In the genomic region with DNA sequence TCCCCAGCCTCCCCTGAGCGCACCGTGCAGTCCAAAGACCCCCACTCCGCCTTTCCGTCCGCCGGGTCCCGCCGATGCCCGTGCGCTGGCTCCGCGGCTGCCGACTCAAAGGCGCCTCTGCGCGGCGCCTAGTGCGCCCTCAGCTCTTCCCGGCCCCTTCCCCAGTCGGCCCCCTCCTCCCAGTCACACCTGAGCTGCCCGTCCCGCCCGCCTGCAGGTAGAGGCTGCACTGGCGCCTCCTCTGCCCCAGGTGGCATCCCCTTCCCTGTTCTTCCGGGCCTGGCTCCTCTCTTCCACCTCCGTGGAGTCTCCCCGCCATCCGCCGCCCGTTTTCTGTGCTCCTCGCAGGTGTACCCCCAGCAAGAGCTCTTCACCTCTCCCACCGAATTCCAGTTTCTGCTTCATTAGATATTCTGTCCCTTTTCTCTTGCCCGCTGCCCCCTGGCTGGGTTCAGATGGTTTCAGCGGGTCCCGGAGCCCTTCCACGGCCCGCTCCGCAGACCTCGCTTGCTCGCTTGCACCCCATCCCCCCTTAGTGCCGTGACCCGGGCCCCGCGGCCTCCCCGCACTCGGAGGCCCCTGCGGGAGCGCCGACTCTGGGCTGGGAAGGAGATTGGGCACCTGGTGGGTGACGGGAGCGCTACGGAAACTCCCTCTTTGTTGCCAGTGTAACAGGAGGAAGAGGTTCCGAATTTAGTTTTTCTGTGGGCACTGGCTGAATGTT, we compare ENCODE assay signal across 8 cellular contexts. TPM values are rescaled to one million over a fixed set of nuclear protein-coding genes. Genes with fewer than 3 reads are reported as not detected.
DNase-seq lines count a peak whose midpoint lies in the region; ATAC-seq and TF ChIP-seq lines count a peak whose summit lies in the region.

No MANE protein-coding gene starts in this region.

- H3K4me1 ChIP-seq in right lobe of liver: peaks cover 0 to 27% (median 8%) of the 10 kb centered on the region in 4 donors

- no peaks in the 10 kb centered on the region for H3K9me3 Mint-ChIP-seq in activated CD4-positive, alpha-beta T cell treated with anti-CD3 and anti-CD28 coated beads, Interleukin-2, amount 10 ng/mL, durations not matched to agents 24 days and 14 days

- WGBS in right lobe of liver (ENCODE audit: insufficient coverage, low coverage, low lambda C conversion rate, missing lambda C conversion rate): 1% methylated on average over 34 of the region's 53 CpGs

- H3K36me3 ChIP-seq in right lobe of liver: no peaks in the 10 kb centered on the region

- DNase-seq in NCI-H2029 treated with DMSO at 0.1 percent for 48 hours (lab: John Stamatoyannopoulos, UW) (peak; percentile 56), dedifferentiated amniotic fluid mesenchymal stem cell (ENCODE audit: extremely low spot score) (peak; percentile 25), right lobe of liver (peak; percentile 66 to 76 (median 70)), foreskin melanocyte (no peak)
- peak; percentile 77 for DNase-seq in activated CD4-positive, alpha-beta T cell treated with anti-CD3 and anti-CD28 coated beads, Interleukin-2, amount 10 ng/mL, durations not matched to agents 24 days and 14 days
- peak; percentile 32 for DNase-seq in stimulated activated CD4-positive, alpha-beta T cell treated with anti-CD3 and anti-CD28 coated beads, Interleukin-4, amount 100 ng/mL, for 24 hours

- TF ChIP-seq CTCF in GM12875 (IDR thresholded peaks at IDR 0.05; ENCODE audit: borderline replicate concordance, insufficient read depth, low read depth, low read length) (peak; percentile 11; the same call in 1 of the 2 replicates), right lobe of liver (IDR thresholded peaks at IDR 0.05) (peak; percentile 17 to 28 (median 22))

- H3K4me3 ChIP-seq in GM12875 (ENCODE audit: low read depth, low read length) (peak overlapping the region; percentile 61), right lobe of liver (peak overlapping the region; percentile 68 to 81 (median 72))

- intact Hi-C loops in activated CD4-positive, alpha-beta T cell treated with anti-CD3 and anti-CD28 coated beads, Interleukin-2, amount 10 ng/mL, durations not matched to agents 24 days and 14 days (cut with micrococcal nuclease): loop anchor here (1.0 to 10.0 kb wide), 7 partner anchors 160 to 1150 kb away; a partner anchor contains a TSS
- intact Hi-C loops in right lobe of liver (cut with DNase I): no loop called here

- H3K4me1 Mint-ChIP-seq in activated CD4-positive, alpha-beta T cell treated with anti-CD3 and anti-CD28 coated beads, Interleukin-2, amount 10 ng/mL, durations not matched to agents 24 days and 14 days: peaks cover 22% of the 10 kb centered on the region

- peaks cover 66% of the 10 kb centered on the region for H3K27me3 Mint-ChIP-seq in activated CD4-positive, alpha-beta T cell treated with anti-CD3 and anti-CD28 coated beads, Interleukin-2, amount 10 ng/mL, durations not matched to agents 24 days and 14 days

- no peak for TF ChIP-seq POLR2A in right lobe of liver (IDR thresholded peaks at IDR 0.05)

- ATAC-seq in HG02852 (IDR thresholded peaks at IDR 0.05; ENCODE audit: unreplicated experiment): peak; percentile 15
- ATAC-seq in right lobe of liver: peak; percentile 43 to 50 (median 44)

- peak overlapping the region; percentile 79 to 89 (median 87) for H3K27ac ChIP-seq in right lobe of liver

- H3K4me3 Mint-ChIP-seq in activated CD4-positive, alpha-beta T cell treated with anti-CD3 and anti-CD28 coated beads, Interleukin-2, amount 10 ng/mL, durations not matched to agents 24 days and 14 days: peak overlapping the region; percentile 88

- H3K27me3 ChIP-seq in right lobe of liver: no peaks in the 10 kb centered on the region

- H3K27ac Mint-ChIP-seq in activated CD4-positive, alpha-beta T cell treated with anti-CD3 and anti-CD28 coated beads, Interleukin-2, amount 10 ng/mL, durations not matched to agents 24 days and 14 days: peak overlapping the region; percentile 52

- no peaks in the 10 kb centered on the region for H3K9me3 ChIP-seq in right lobe of liver

- no peaks in the 10 kb centered on the region for H3K36me3 Mint-ChIP-seq in activated CD4-positive, alpha-beta T cell treated with anti-CD3 and anti-CD28 coated beads, Interleukin-2, amount 10 ng/mL, durations not matched to agents 24 days and 14 days (ENCODE audit: low read depth)

RNA-seq across cellular contexts. Expression of a gene that starts 0.7 kb away (rescaled TPM):
- 2.5 and 2.9 TPM in 2 replicates for total RNA-seq in activated CD4-positive, alpha-beta T cell treated with anti-CD3 and anti-CD28 coated beads, Interleukin-2, amount 10 ng/mL, durations not matched to agents 24 days and 14 days
- total RNA-seq in right lobe of liver: 10 to 100 TPM; 44.7 to 73.2 (median 50.1) TPM

Comparison
In these comparisons a context has a peak if more than half of its experiments do, and no peak if none do; other contexts are left out.
1. RNA of a gene that starts 0.7 kb away (total RNA-seq): 44.7 to 73.2 TPM in right lobe of liver; 2.5 to 2.9 TPM in activated CD4-positive, alpha-beta T cell treated with anti-CD3 and anti-CD28 coated beads, Interleukin-2, amount 10 ng/mL, durations not matched to agents 24 days and 14 days; every median in the first group is over 10 times any median in the second.